Comparison of ENCODE assay signal across 14 cellular contexts in the genomic region with DNA sequence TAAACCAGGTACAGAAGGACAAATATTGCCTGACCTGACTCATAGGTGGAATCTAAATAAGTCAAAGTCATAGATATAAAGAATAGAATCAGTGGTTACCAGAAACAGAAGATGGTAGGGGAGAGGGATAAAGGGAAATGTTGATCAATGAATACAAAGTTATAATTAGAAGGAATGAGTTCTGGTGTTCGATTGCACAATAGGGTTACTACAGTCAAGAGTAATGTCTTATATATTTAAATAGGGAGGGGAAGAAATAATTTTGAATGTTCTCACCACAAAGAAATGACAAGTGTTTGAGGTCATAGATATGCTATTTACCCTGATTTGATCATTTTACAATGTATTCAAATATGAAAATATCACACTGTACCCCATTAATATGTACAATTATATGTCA.
A peak's percentile ranks its signal among the peaks of the same experiment; 100 is the strongest.
DNase-seq lines count a peak whose midpoint lies in the region; ATAC-seq lines count a peak whose summit lies in the region.
"Had no signal": no experiment of that assay in that cellular context is flagged by ENCODE, and none has a peak within 500 bp of the region (broad histone marks: within the 10 kb centered on the region; RNA-seq: fewer than 3 reads in every experiment).

No MANE protein-coding gene starts in this region.

- ATAC-seq in GM19324 (IDR thresholded peaks at IDR 0.05; ENCODE audit: low FRiP score, unreplicated experiment) (no peak), GM19455 (IDR thresholded peaks at IDR 0.05; ENCODE audit: unreplicated experiment) (no peak)
- ATAC-seq: HCT116 had no signal

- DNase-seq in SIG-M5 treated with dmso at 0.1 percent for 504 hours (lab: John Stamatoyannopoulos, UW; ENCODE audit: unreplicated experiment) (peak; percentile 12), SIG-M5 (lab: John Stamatoyannopoulos, UW) (no peak), HCEC 1CT (peak; percentile 32), NCI-H69 (lab: John Stamatoyannopoulos, UW) (peak; percentile 5)
- DNase-seq: C1 segment of cervical spinal cord; Caco-2; CD4-positive, alpha-beta memory T cell; DMS153; DMS79 treated with DMSO at 0.1 percent for 48 hours; GOT3; H7 had no signal
